In genomic region chr9:87662808-87663528, GRCh38 we compare ENCODE assay signal across 8 cellular contexts.
DNase-seq lines count a peak whose midpoint lies in the region; ATAC-seq, FAIRE-seq and TF ChIP-seq lines count a peak whose summit lies in the region.

No MANE protein-coding gene starts in this region.

- peak; percentile 91 for ATAC-seq in RWPE2 (ENCODE audit: low read depth)
- ATAC-seq in K562, result peak; percentile 99
- ATAC-seq in GM21381 (IDR thresholded peaks at IDR 0.05; ENCODE audit: unreplicated experiment), result no peak
- ATAC-seq in GM19324 (IDR thresholded peaks at IDR 0.05; ENCODE audit: low FRiP score, unreplicated experiment), result no peak

- no TSS peak for BruUV-seq in K562 (replicated peaks; lab: Mats Ljungman, UMichigan)

- no peak overlapping the region for H3K4me2 ChIP-seq in K562 (ENCODE audit: insufficient read depth, low read length)

- TF ChIP-seq CTCF in RWPE2 (IDR thresholded peaks at IDR 0.05; ENCODE audit: poor library complexity, severe bottlenecking) (peak; percentile 85), K562 (IDR thresholded peaks at IDR 0.05 in 2 of 3, conservative IDR thresholded peaks at IDR 0.05 in 1 of 3; ENCODE audit: insufficient read depth in 2 of 3, low read depth in 1 of 3, low read length in 3 of 3) (peak; percentile 78 to 87 (median 84))

- H2AFZ ChIP-seq in K562 (ENCODE audit: low read depth, low read length), result no peak overlapping the region

- TF ChIP-seq EP300 in K562 (IDR thresholded peaks at IDR 0.05; ENCODE audit: low read length), result no peak

- peak; percentile 93 for FAIRE-seq in K562 (lab: Jason Lieb, UNC)

- TF ChIP-seq POLR2A in K562 (conservative IDR thresholded peaks at IDR 0.05), result no peak

- CTCF ChIA-PET in K562 (lab: Yijun Ruan, JAX; ENCODE audit: low intra/inter-chr PET ratio), result interaction anchor here (1.6 to 2.3 kb wide), 2 partner anchors 325 to 327 kb away, joined by 8 to 10 read pairs; no protein-coding TSS in a partner anchor

- no peak overlapping the region for H3K27ac ChIP-seq in RWPE2 (ENCODE audit: poor library complexity, severe bottlenecking)
- no peak overlapping the region for H3K27ac ChIP-seq in K562 (ENCODE audit: extremely low read depth, low read depth, low read length)

- H4K20me1 ChIP-seq in K562 (replicated peaks; ENCODE audit: control insufficient read depth, insufficient read depth, low read length), result no peaks in the 10 kb centered on the region

- in situ Hi-C loops in K562 (cut with MboI), result loop anchor here (25.0 kb wide), 1 partner anchor 1226 kb away; no protein-coding TSS in a partner anchor

- no peaks in the 10 kb centered on the region for H3K27me3 ChIP-seq in RWPE2 (ENCODE audit: insufficient read depth, poor library complexity, severe bottlenecking)
- H3K27me3 ChIP-seq in K562 (ENCODE audit: control insufficient read depth in 2 of 2, insufficient read depth in 2 of 2, low read length in 2 of 2), result no peaks in the 10 kb centered on the region

- POLR2A ChIA-PET in K562 (lab: Yijun Ruan, JAX), result interaction anchor here (1.0 to 1.2 kb wide), 3 partner anchors 12 to 154 kb away, joined by 3 to 4 read pairs (median 3); no protein-coding TSS in a partner anchor

- whole genome bisulfite sequencing in K562 (ENCODE audit: insufficient coverage, low coverage, missing lambda C conversion rate), result 46% methylated on average over 10 of the region's 11 CpGs

- intact Hi-C loops in K562 (cut with micrococcal nuclease), result loop anchor here (1.0 to 10.0 kb wide), 2 partner anchors 168 to 326 kb away; partner anchors contain the start of gene DAPK1

- DNase-seq in EL, result peak; percentile 91
- peak; percentile 79 for DNase-seq in HS-27A (ENCODE audit: low read depth)
- DNase-seq in RWPE2 (ENCODE audit: low spot score), result no peak
- peak; percentile 74 to 84 (median 80) for DNase-seq in K562 (ENCODE audit: extremely low read depth in 1 of 4, low spot score in 3 of 4)
- DNase-seq in iPS-NIHi11 (ENCODE audit: low spot score), result peak; percentile 90
- DNase-seq in stimulated activated CD4-positive, alpha-beta T cell treated with anti-CD3 and anti-CD28 coated beads, Interleukin-12 subunit alpha, Interleukin-12 subunit beta, amount 100 ng/mL, for 48 hours (ENCODE audit: low read depth in 2 of 3, low spot score in 1 of 3), result peak; percentile 47 to 66 (median 62)

- H3K4me3 ChIP-seq in RWPE2 (ENCODE audit: severe bottlenecking) (no peak overlapping the region), K562 (no peak overlapping the region)

- H3K9ac ChIP-seq in K562 (ENCODE audit: insufficient read depth in 1 of 2, low read depth in 2 of 2, low read length in 2 of 2), result no peak overlapping the region; a peak in 1 of 4 replicates

- H3K36me3 ChIP-seq in RWPE2 (ENCODE audit: low read depth) (no peaks in the 10 kb centered on the region), K562 (ENCODE audit: control insufficient read depth, insufficient read depth, low read length) (peaks cover 15% of the 10 kb centered on the region; the same call in 1 of the 3 replicates)

- H3K9me3 ChIP-seq in RWPE2 (ENCODE audit: severe bottlenecking) (peaks cover 4% of the 10 kb centered on the region), K562 (replicated peaks; ENCODE audit: control insufficient read depth, insufficient read depth, low read depth, low read length) (no peaks in the 10 kb centered on the region; the same call in none of the 2 replicates)

- peak; percentile 59 to 85 for TF ChIP-seq RAD21 in K562 (CRISPR knock-in tag; conservative IDR thresholded peaks at IDR 0.05 in 1 of 2, IDR thresholded peaks at IDR 0.05 in 1 of 2)

- no peaks in the 10 kb centered on the region for H3K4me1 ChIP-seq in RWPE2 (ENCODE audit: insufficient read depth, poor library complexity, severe bottlenecking)
- peaks cover 0 to 7% of the 10 kb centered on the region in 2 experiments; a peak in 4 of 5 replicates for H3K4me1 ChIP-seq in K562 (replicated peaks in 1 of 2; ENCODE audit: control insufficient read depth in 2 of 2, insufficient read depth in 2 of 2, low read length in 2 of 2)

- H3K9me1 ChIP-seq in K562 (ENCODE audit: control insufficient read depth, insufficient read depth, low read length), result no peaks in the 10 kb centered on the region

- no peaks in the 10 kb centered on the region for H3K79me2 ChIP-seq in K562 (ENCODE audit: control insufficient read depth, insufficient read depth, low read length)

TF ChIP-seq in K562, 482 proteins besides CTCF, POLR2A, EP300 and RAD21 (continues in another document):
- TF ChIP-seq ZKSCAN1 (IDR thresholded peaks at IDR 0.05; ENCODE audit: low read depth, low read length), result 0 out of 2 replicates have a peak, but pooled peaks have one; percentile 21
- no peak for TF ChIP-seq MBD2 (IDR thresholded peaks at IDR 0.05; ENCODE audit: borderline replicate concordance, low read depth)
- no peak for TF ChIP-seq KLF16 (IDR thresholded peaks at IDR 0.05)
- TF ChIP-seq JUN (IDR thresholded peaks at IDR 0.05; ENCODE audit: borderline replicate concordance, low read depth, low read length), result no peak
- no peak for TF ChIP-seq JUN (CRISPR knock-in tag; IDR thresholded peaks at IDR 0.05; ENCODE audit: borderline replicate concordance)
- no peak for TF ChIP-seq BHLHE40 (IDR thresholded peaks at IDR 0.05; ENCODE audit: low read length)
- TF ChIP-seq ZFP36 (IDR thresholded peaks at IDR 0.05; ENCODE audit: low read depth, low read length, partially characterized antibody), result peak; percentile 4
- TF ChIP-seq PKNOX1 (IDR thresholded peaks at IDR 0.05), result no peak
- no peak for TF ChIP-seq ZNF174 (CRISPR knock-in tag; IDR thresholded peaks at IDR 0.05)
- TF ChIP-seq ZNF780A (CRISPR knock-in tag; IDR thresholded peaks at IDR 0.05), result no peak
- no peak for TF ChIP-seq ZNF165 (CRISPR knock-in tag; IDR thresholded peaks at IDR 0.05; ENCODE audit: borderline replicate concordance)
- no peak for TF ChIP-seq PCBP2 (IDR thresholded peaks at IDR 0.05; ENCODE audit: low read depth, low read length, poor library complexity, severe bottlenecking)
- peak; percentile 60; the same call in 1 of the 2 replicates for TF ChIP-seq ZEB2 (IDR thresholded peaks at IDR 0.05)
- TF ChIP-seq FOXJ3 (CRISPR knock-in tag; IDR thresholded peaks at IDR 0.05), result no peak
- TF ChIP-seq KDM5B (IDR thresholded peaks at IDR 0.05; ENCODE audit: insufficient replicate concordance, low read depth, low read length), result no peak
- TF ChIP-seq MTA1 (IDR thresholded peaks at IDR 0.05; ENCODE audit: borderline replicate concordance), result no peak
- TF ChIP-seq CC2D1A (IDR thresholded peaks at IDR 0.05), result peak; percentile 52; the same call in 1 of the 2 replicates
- TF ChIP-seq SMARCC2 (IDR thresholded peaks at IDR 0.05; ENCODE audit: low read depth), result no peak
- TF ChIP-seq EGR1 (conservative IDR thresholded peaks at IDR 0.05), result 0 out of 2 replicates have a peak, but pooled peaks have one; percentile 20
- peak; percentile 77; the same call in 1 of the 2 replicates for TF ChIP-seq STAG1 (CRISPR knock-in tag; IDR thresholded peaks at IDR 0.05; ENCODE audit: borderline replicate concordance)
- no peak for TF ChIP-seq ATF6 (CRISPR knock-in tag; IDR thresholded peaks at IDR 0.05)
- TF ChIP-seq NR2C1 (IDR thresholded peaks at IDR 0.05), result no peak
- no peak for TF ChIP-seq NR2C1 (tag; IDR thresholded peaks at IDR 0.05)
- TF ChIP-seq USF2 (CRISPR knock-in tag; IDR thresholded peaks at IDR 0.05), result no peak
- TF ChIP-seq ARID2 (IDR thresholded peaks at IDR 0.05), result peak; percentile 75; the same call in 1 of the 2 replicates
- TF ChIP-seq ZFP1 (CRISPR knock-in tag; IDR thresholded peaks at IDR 0.05), result no peak

Comparison
In these comparisons a context has a peak if more than half of its experiments do, and no peak if none do; other contexts are left out.
1. ATAC-seq: peak in RWPE2 (single experiment) and K562 (single experiment); none in GM21381 (single experiment) and GM19324 (single experiment).